In genomic region chr17:82215095-82215971, GRCh38 we compare ENCODE assay signal across 8 cellular contexts. TPM values are rescaled to one million over a fixed set of nuclear protein-coding genes. Genes with fewer than 3 reads are reported as not detected.
DNase-seq lines count a peak whose midpoint lies in the region; ATAC-seq, FAIRE-seq and TF ChIP-seq lines count a peak whose summit lies in the region.
"Had no signal": no experiment of that assay in that cellular context is flagged by ENCODE, and none has a peak within 500 bp of the region (broad histone marks: within the 10 kb centered on the region; RNA-seq: fewer than 3 reads in every experiment).

No MANE protein-coding gene starts in this region.

- RAD21 ChIA-PET in GM12878 (lab: Charles Lee; ENCODE audit: unreplicated experiment) = interaction anchor here (2.4 kb wide), 1 partner anchor 9 kb away, joined by 5 read pairs; no protein-coding TSS in a partner anchor

- peaks cover 52% of the 10 kb centered on the region for H3K36me3 Mint-ChIP-seq in Calu3 (ENCODE audit: insufficient read depth, unreplicated experiment)

- POLR2A ChIA-PET in GM12878 (lab: Charles Lee) = interaction anchor here (1.2 to 2.2 kb wide), 4 partner anchors 9 to 27 kb away, joined by 3 to 10 read pairs (median 5); partner anchors contain the start of gene SLC16A3

- CTCF ChIA-PET in Calu3 (lab: Charles Lee) = no interaction called here
- CTCF ChIA-PET in GM12878 (lab: Yijun Ruan, JAX) = interaction anchor here (1.0 to 1.5 kb wide), 3 partner anchors 9 to 77 kb away, joined by 3 to 4 read pairs (median 3); no protein-coding TSS in a partner anchor

- peak overlapping the region; percentile 72 for H3K27ac Mint-ChIP-seq in Calu3 (ENCODE audit: unreplicated experiment)

- H3K27me3 ChIP-seq in GM12878 (replicated peaks in 1 of 2; ENCODE audit: control insufficient read depth in 2 of 2, insufficient read depth in 2 of 2, low read length in 1 of 2) (no peaks in the 10 kb centered on the region), neutrophil (no peaks in the 10 kb centered on the region)

- intact Hi-C loops in Calu3 (cut with micrococcal nuclease; ENCODE audit: unreplicated experiment) = no loop called here
- intact Hi-C loops in GM12878 (cut with micrococcal nuclease; ENCODE audit: unreplicated experiment) = no loop called here

- H2AFZ ChIP-seq in GM12878 (ENCODE audit: control insufficient read depth, low read depth, low read length) = no peak overlapping the region

- no peak overlapping the region for H3K9ac ChIP-seq in GM12878 (ENCODE audit: control insufficient read depth, insufficient read depth, low read length)

- WGBS in GM12878 (ENCODE audit: insufficient coverage, insufficient replicate concordance, low lambda C conversion rate, missing lambda C conversion rate) = 82% methylated on average over 23 of the region's 25 CpGs

- H3K27ac ChIP-seq in GM12878 (ENCODE audit: control insufficient read depth, insufficient read depth) = no peak overlapping the region
- peak overlapping the region; percentile 100 for H3K27ac ChIP-seq in neutrophil

- no peak for TF ChIP-seq EP300 in GM12878 (IDR thresholded peaks at IDR 0.05; ENCODE audit: borderline replicate concordance in 1 of 2, control insufficient read depth in 1 of 2, low read depth in 2 of 2, low read length in 2 of 2)

- no peak for TF ChIP-seq POLR2A in GM12878 (IDR thresholded peaks at IDR 0.05; ENCODE audit: low read depth, low read length)

- H3K4me1 ChIP-seq in GM12878 (ENCODE audit: control insufficient read depth, insufficient read depth, low read length) (peaks cover 26% of the 10 kb centered on the region), neutrophil (ENCODE audit: control insufficient read depth in 1 of 2, insufficient read depth in 1 of 2, low read depth in 1 of 2, low read length in 1 of 2) (peaks cover 83 to 90% of the 10 kb centered on the region in 2 experiments)

- no peak overlapping the region for H3K4me3 ChIP-seq in GM12878
- peak overlapping the region; percentile 66 to 84 for H3K4me3 ChIP-seq in neutrophil (ENCODE audit: low read depth in 1 of 2, low read length in 1 of 2)

- no peak for DNase-seq in Calu3
- peak; percentile 87 to 88 for DNase-seq in Kasumi-1 (lab: John Stamatoyannopoulos, UW)
- no peak for DNase-seq in GM12878 (ENCODE audit: low read depth, low spot score)
- DNase-seq in NCI-H187 treated with DMSO at 0.1 percent for 48 hours (lab: John Stamatoyannopoulos, UW) = no peak
- DNase-seq in inferior parietal cortex (ENCODE audit: extremely low spot score) = no peak
- DNase-seq: NCI-H1048 had no signal

- H3K36me3 ChIP-seq in GM12878 (ENCODE audit: control insufficient read depth in 2 of 2, insufficient read depth in 2 of 2, low read length in 1 of 2) = no peaks in the 10 kb centered on the region
- H3K36me3 ChIP-seq in neutrophil = no peaks in the 10 kb centered on the region

- no peak overlapping the region for H3K4me2 ChIP-seq in GM12878 (ENCODE audit: control insufficient read depth, insufficient read depth)

- no peaks in the 10 kb centered on the region; the same call in 1 of the 2 replicates for H3K79me2 ChIP-seq in GM12878 (ENCODE audit: control insufficient read depth, insufficient read depth, low read length)

- BruUV-seq in Calu3 (replicated peaks; lab: Mats Ljungman, UMichigan) (no TSS peak), GM12878 (replicated peaks; lab: Mats Ljungman, UMichigan) (no TSS peak)

- no peak for TF ChIP-seq CTCF in Calu3 (IDR thresholded peaks at IDR 0.05; ENCODE audit: unreplicated experiment)
- no peak for TF ChIP-seq CTCF in GM12878 (IDR thresholded peaks at IDR 0.05 in 2 of 3, conservative IDR thresholded peaks at IDR 0.05 in 1 of 3; ENCODE audit: control insufficient read depth in 2 of 3, extremely low read depth in 1 of 3, insufficient read depth in 1 of 3, low read depth in 3 of 3, low read length in 3 of 3)
- no peak for TF ChIP-seq CTCF in neutrophil (IDR thresholded peaks at IDR 0.05)

- no peaks in the 10 kb centered on the region for H3K9me3 Mint-ChIP-seq in Calu3 (ENCODE audit: low read depth, unreplicated experiment)

- peaks cover 39% of the 10 kb centered on the region for H3K4me1 Mint-ChIP-seq in Calu3 (ENCODE audit: low read depth, unreplicated experiment)

- no peaks in the 10 kb centered on the region for H3K27me3 Mint-ChIP-seq in Calu3 (ENCODE audit: unreplicated experiment)

- SMC1A ChIA-PET in GM12878 (lab: Charles Lee; ENCODE audit: uncharacterized antibody, unreplicated experiment) = no interaction called here

- in situ Hi-C loops in GM12878 (cut with MboI) = no loop called here

- ATAC-seq in GM12878 (no peak), HG02623 (IDR thresholded peaks at IDR 0.05; ENCODE audit: unreplicated experiment) (no peak)

- TF ChIP-seq RAD21 in GM12878 (IDR thresholded peaks at IDR 0.05; ENCODE audit: insufficient read depth, low read depth, low read length) = no peak

- H3K4me3 Mint-ChIP-seq in Calu3 (ENCODE audit: low read depth, unreplicated experiment) = no peak overlapping the region

- H4K20me1 ChIP-seq in GM12878 (ENCODE audit: control insufficient read depth, insufficient read depth) = no peaks in the 10 kb centered on the region

- no peak for FAIRE-seq in GM12878 (lab: Jason Lieb, UNC)

- no peaks in the 10 kb centered on the region; the same call in 2 of the 3 replicates for H3K9me3 ChIP-seq in GM12878 (replicated peaks; ENCODE audit: control insufficient read depth, insufficient read depth, low read length)
- H3K9me3 ChIP-seq in neutrophil = no peaks in the 10 kb centered on the region

TF ChIP-seq in GM12878, 131 proteins besides CTCF, POLR2A, EP300 and RAD21 (continues in another document):
- no peak for TF ChIP-seq RUNX3 (IDR thresholded peaks at IDR 0.05; ENCODE audit: low read length)
- TF ChIP-seq TCF12 (IDR thresholded peaks at IDR 0.05; ENCODE audit: low read depth, low read length) = 0 out of 2 replicates have a peak, but pooled peaks have one; percentile 24

RNA-seq across cellular contexts. Expression of gene CCDC57, which starts 2.7 kb away (rescaled TPM):
- total RNA-seq in Calu3 (2022) = 69.9 and 76.8 TPM in 2 replicates
- total RNA-seq in GM12878 (2013; cell fraction: nucleolus; rRNA removed) = 92.3 and 116 TPM in 2 replicates
- 43.0 and 49.0 TPM in 2 replicates for total RNA-seq in GM12878 (2014; rRNA removed)
- total RNA-seq in GM12878 (2014; rRNA removed; fragmentation: Illumina TruSeq; extraction: Trizol) = 36.9 and 42.5 TPM in 2 replicates
- total RNA-seq in GM12878 (2021) = 69.1 and 74.1 TPM in 2 replicates
- polyA plus RNA-seq in GM12878 (2011; ENCODE audit: low read depth) = 82.9 TPM
- polyA plus RNA-seq in GM12878 (2011; rRNA removed) = 16.2 and 30.5 TPM in 2 replicates
- polyA plus RNA-seq in GM12878 (2011; cell fraction: cytosol; rRNA removed) = 93.0 and 152 TPM in 2 replicates
- 97.1 and 115 TPM in 2 replicates for polyA plus RNA-seq in GM12878 (2011; cell fraction: nucleus; rRNA removed)
- polyA plus RNA-seq in GM12878 (2012) = 44.5 and 61.4 TPM in 2 replicates
- polyA plus RNA-seq in GM12878 (2014; fragmentation: Illumina TruSeq; extraction: Trizol) = 7.2 and 29.3 TPM in 2 replicates
- polyA plus RNA-seq in GM12878 (2014; fragmentation: Nextera tagmentation; extraction: Ambion mirVana) = 10 to 100 TPM in 1 of 2 experiments, 1 to 10 TPM in 1; 5.4 to 18.0 TPM
- polyA plus RNA-seq in GM12878 (2014; rRNA removed) = 123 and 135 TPM in 2 replicates
- 10 to 100 TPM; 77.2 to 80.3 TPM for polyA plus RNA-seq in GM12878 (2016; fragmentation: Nextera tagmentation; extraction: Ambion mirVana)
- polyA minus RNA-seq in GM12878 (2011; rRNA and poly(A)+ RNA removed) = 9.0 and 23.6 TPM in 2 replicates
- polyA minus RNA-seq in GM12878 (2011; cell fraction: cytosol; rRNA and poly(A)+ RNA removed) = 7.8 and 11.4 TPM in 2 replicates
- 13.3 and 20.4 TPM in 2 replicates for polyA minus RNA-seq in GM12878 (2011; cell fraction: nucleus; rRNA and poly(A)+ RNA removed)

RNA-seq across cellular contexts. Expression of gene SLC16A3, which starts 13.5 kb away (rescaled TPM):
- total RNA-seq in Calu3 (2022) = 44.7 and 47.2 TPM in 2 replicates
- total RNA-seq in GM12878 (2013; cell fraction: nucleolus; rRNA removed) = 264 and 312 TPM in 2 replicates
- 33.4 and 37.8 TPM in 2 replicates for total RNA-seq in GM12878 (2014; rRNA removed)
- total RNA-seq in GM12878 (2014; rRNA removed; fragmentation: Illumina TruSeq; extraction: Trizol) = 10.2 and 10.3 TPM in 2 replicates
- 46.5 and 49.5 TPM in 2 replicates for total RNA-seq in GM12878 (2021)
- 24.0 TPM for polyA plus RNA-seq in GM12878 (2011; ENCODE audit: low read depth)
- polyA plus RNA-seq in GM12878 (2011; rRNA removed) = 18.0 and 44.4 TPM in 2 replicates
- 60.2 and 98.5 TPM in 2 replicates for polyA plus RNA-seq in GM12878 (2011; cell fraction: cytosol; rRNA removed)
- polyA plus RNA-seq in GM12878 (2011; cell fraction: nucleus; rRNA removed) = 75.2 and 100 TPM in 2 replicates
- polyA plus RNA-seq in GM12878 (2012) = 102 and 145 TPM in 2 replicates
- polyA plus RNA-seq in GM12878 (2014; fragmentation: Illumina TruSeq; extraction: Trizol) = 0.44 and 4.6 TPM in 2 replicates
- 1 to 10 TPM in 1 of 2 experiments, under 1 TPM in 1; 0.10 to 1.2 TPM for polyA plus RNA-seq in GM12878 (2014; fragmentation: Nextera tagmentation; extraction: Ambion mirVana)
- 30.0 and 33.0 TPM in 2 replicates for polyA plus RNA-seq in GM12878 (2014; rRNA removed)
- polyA plus RNA-seq in GM12878 (2016; fragmentation: Nextera tagmentation; extraction: Ambion mirVana) = 1 to 10 TPM; 4.3 to 5.7 TPM
- 47.3 and 89.5 TPM in 2 replicates for polyA minus RNA-seq in GM12878 (2011; rRNA and poly(A)+ RNA removed)
- polyA minus RNA-seq in GM12878 (2011; cell fraction: cytosol; rRNA and poly(A)+ RNA removed) = 32.2 and 37.6 TPM in 2 replicates
- polyA minus RNA-seq in GM12878 (2011; cell fraction: nucleus; rRNA and poly(A)+ RNA removed) = 66.3 and 84.2 TPM in 2 replicates

RNA-seq across cellular contexts. Expression of gene CSNK1D, which starts 58.2 kb away (rescaled TPM):
- 157 and 160 TPM in 2 replicates for total RNA-seq in Calu3 (2022)
- total RNA-seq in GM12878 (2013; cell fraction: nucleolus; rRNA removed) = 85.1 and 93.8 TPM in 2 replicates
- 17.3 and 25.0 TPM in 2 replicates for total RNA-seq in GM12878 (2014; rRNA removed)
- total RNA-seq in GM12878 (2014; rRNA removed; fragmentation: Illumina TruSeq; extraction: Trizol) = 26.4 and 27.8 TPM in 2 replicates
- 85.5 and 94.2 TPM in 2 replicates for total RNA-seq in GM12878 (2021)
- polyA plus RNA-seq in GM12878 (2011; ENCODE audit: low read depth) = 42.9 TPM
- 40.7 and 54.4 TPM in 2 replicates for polyA plus RNA-seq in GM12878 (2011; rRNA removed)
- polyA plus RNA-seq in GM12878 (2011; cell fraction: cytosol; rRNA removed) = 58.6 and 69.9 TPM in 2 replicates
- polyA plus RNA-seq in GM12878 (2011; cell fraction: nucleus; rRNA removed) = 236 and 302 TPM in 2 replicates
- polyA plus RNA-seq in GM12878 (2012) = 62.0 and 78.9 TPM in 2 replicates
- polyA plus RNA-seq in GM12878 (2014; fragmentation: Illumina TruSeq; extraction: Trizol) = 72.5 and 105 TPM in 2 replicates
- 10 to 100 TPM in 1 of 2 experiments, 1 to 10 TPM in 1; 5.7 to 13.0 TPM for polyA plus RNA-seq in GM12878 (2014; fragmentation: Nextera tagmentation; extraction: Ambion mirVana)
- 74.9 and 90.3 TPM in 2 replicates for polyA plus RNA-seq in GM12878 (2014; rRNA removed)
- 10 to 100 TPM; 61.8 to 63.4 TPM for polyA plus RNA-seq in GM12878 (2016; fragmentation: Nextera tagmentation; extraction: Ambion mirVana)
- polyA minus RNA-seq in GM12878 (2011; rRNA and poly(A)+ RNA removed) = 53.9 and 56.8 TPM in 2 replicates
- 25.1 and 26.0 TPM in 2 replicates for polyA minus RNA-seq in GM12878 (2011; cell fraction: cytosol; rRNA and poly(A)+ RNA removed)
- polyA minus RNA-seq in GM12878 (2011; cell fraction: nucleus; rRNA and poly(A)+ RNA removed) = 38.6 and 73.4 TPM in 2 replicates

Comparison
In these comparisons a context has a peak if more than half of its experiments do, and no peak if none do; other contexts are left out.
1. DNase-seq: peak in Kasumi-1 (2 of 2); none in Calu3 (single experiment), GM12878 (single experiment), NCI-H187 treated with DMSO at 0.1 percent for 48 hours (single experiment) and inferior parietal cortex (single experiment).